ENCODE assay signal across 1 cellular context in genomic region chr3:14947105-14947885, GRCh38.
A peak's percentile ranks its signal among the peaks of the same experiment; 100 is the strongest.
TF ChIP-seq lines count a peak whose summit lies in the region.

Gene NR2C2 (plus strand): TSS chr3:14947583. CDS start chr3:15003915, 56,332 bp downstream.

TF ChIP-seq in GM12878, 131 proteins besides CTCF, POLR2A, EP300 and RAD21 (continued from another document):
- 0 out of 2 replicates have a peak, but pooled peaks have one; percentile 17 for TF ChIP-seq REST (IDR thresholded peaks at IDR 0.05; ENCODE audit: low read depth, low read length)
- TF ChIP-seq POLR2AphosphoS2 (IDR thresholded peaks at IDR 0.05; ENCODE audit: low read depth, low read length): 0 out of 2 replicates have a peak, but pooled peaks have one; percentile 34
- TF ChIP-seq STAT3 (IDR thresholded peaks at IDR 0.05; ENCODE audit: low read depth, low read length): no peak
- peak; percentile 45; the same call in 1 of the 2 replicates for TF ChIP-seq TCF12 (IDR thresholded peaks at IDR 0.05; ENCODE audit: low read depth, low read length)
- TF ChIP-seq MLLT1 (IDR thresholded peaks at IDR 0.05): peak; percentile 44; the same call in 1 of the 2 replicates
- TF ChIP-seq LARP7 (IDR thresholded peaks at IDR 0.05): peak; percentile 41; the same call in 1 of the 2 replicates
- TF ChIP-seq SP1 (IDR thresholded peaks at IDR 0.05; ENCODE audit: low read depth, low read length): no peak
- TF ChIP-seq YY1 (IDR thresholded peaks at IDR 0.05; ENCODE audit: low read depth, low read length): peak; percentile 83
- no peak for TF ChIP-seq ZNF384 (IDR thresholded peaks at IDR 0.05; ENCODE audit: borderline replicate concordance, low read depth, low read length)
- peak; percentile 33; the same call in 1 of the 2 replicates for TF ChIP-seq SMARCA5 (IDR thresholded peaks at IDR 0.05)
- no peak for TF ChIP-seq MEF2A (IDR thresholded peaks at IDR 0.05; ENCODE audit: insufficient read depth, low read depth, low read length)
- peak; percentile 40; the same call in 1 of the 2 replicates for TF ChIP-seq GABPA (IDR thresholded peaks at IDR 0.05; ENCODE audit: low read depth)
- TF ChIP-seq, protein P1, sequence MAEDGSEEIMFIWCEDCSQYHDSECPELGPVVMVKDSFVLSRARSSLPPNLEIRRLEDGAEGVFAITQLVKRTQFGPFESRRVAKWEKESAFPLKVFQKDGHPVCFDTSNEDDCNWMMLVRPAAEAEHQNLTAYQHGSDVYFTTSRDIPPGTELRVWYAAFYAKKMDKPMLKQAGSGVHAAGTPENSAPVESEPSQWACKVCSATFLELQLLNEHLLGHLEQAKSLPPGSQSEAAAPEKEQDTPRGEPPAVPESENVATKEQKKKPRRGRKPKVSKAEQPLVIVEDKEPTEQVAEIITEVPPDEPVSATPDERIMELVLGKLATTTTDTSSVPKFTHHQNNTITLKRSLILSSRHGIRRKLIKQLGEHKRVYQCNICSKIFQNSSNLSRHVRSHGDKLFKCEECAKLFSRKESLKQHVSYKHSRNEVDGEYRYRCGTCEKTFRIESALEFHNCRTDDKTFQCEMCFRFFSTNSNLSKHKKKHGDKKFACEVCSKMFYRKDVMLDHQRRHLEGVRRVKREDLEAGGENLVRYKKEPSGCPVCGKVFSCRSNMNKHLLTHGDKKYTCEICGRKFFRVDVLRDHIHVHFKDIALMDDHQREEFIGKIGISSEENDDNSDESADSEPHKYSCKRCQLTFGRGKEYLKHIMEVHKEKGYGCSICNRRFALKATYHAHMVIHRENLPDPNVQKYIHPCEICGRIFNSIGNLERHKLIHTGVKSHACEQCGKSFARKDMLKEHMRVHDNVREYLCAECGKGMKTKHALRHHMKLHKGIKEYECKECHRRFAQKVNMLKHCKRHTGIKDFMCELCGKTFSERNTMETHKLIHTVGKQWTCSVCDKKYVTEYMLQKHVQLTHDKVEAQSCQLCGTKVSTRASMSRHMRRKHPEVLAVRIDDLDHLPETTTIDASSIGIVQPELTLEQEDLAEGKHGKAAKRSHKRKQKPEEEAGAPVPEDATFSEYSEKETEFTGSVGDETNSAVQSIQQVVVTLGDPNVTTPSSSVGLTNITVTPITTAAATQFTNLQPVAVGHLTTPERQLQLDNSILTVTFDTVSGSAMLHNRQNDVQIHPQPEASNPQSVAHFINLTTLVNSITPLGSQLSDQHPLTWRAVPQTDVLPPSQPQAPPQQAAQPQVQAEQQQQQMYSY (CRISPR knock-in tag; IDR thresholded peaks at IDR 0.05): no peak
- peak; percentile 92; the same call in 1 of the 2 replicates for TF ChIP-seq RB1 (IDR thresholded peaks at IDR 0.05; ENCODE audit: borderline replicate concordance)
- TF ChIP-seq, protein P2, sequence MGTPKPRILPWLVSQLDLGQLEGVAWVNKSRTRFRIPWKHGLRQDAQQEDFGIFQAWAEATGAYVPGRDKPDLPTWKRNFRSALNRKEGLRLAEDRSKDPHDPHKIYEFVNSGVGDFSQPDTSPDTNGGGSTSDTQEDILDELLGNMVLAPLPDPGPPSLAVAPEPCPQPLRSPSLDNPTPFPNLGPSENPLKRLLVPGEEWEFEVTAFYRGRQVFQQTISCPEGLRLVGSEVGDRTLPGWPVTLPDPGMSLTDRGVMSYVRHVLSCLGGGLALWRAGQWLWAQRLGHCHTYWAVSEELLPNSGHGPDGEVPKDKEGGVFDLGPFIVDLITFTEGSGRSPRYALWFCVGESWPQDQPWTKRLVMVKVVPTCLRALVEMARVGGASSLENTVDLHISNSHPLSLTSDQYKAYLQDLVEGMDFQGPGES (IDR thresholded peaks at IDR 0.05): 0 out of 2 replicates have a peak, but pooled peaks have one; percentile 41
- TF ChIP-seq POU2F2 (IDR thresholded peaks at IDR 0.05; ENCODE audit: borderline replicate concordance, low read depth, low read length): peak; percentile 76; the same call in 1 of the 3 replicates
- peak; percentile 30; the same call in 1 of the 2 replicates for TF ChIP-seq CHD2 (IDR thresholded peaks at IDR 0.05; ENCODE audit: borderline replicate concordance, low read depth, low read length)
- 0 out of 2 replicates have a peak, but pooled peaks have one; percentile 16 for TF ChIP-seq CBX5 (IDR thresholded peaks at IDR 0.05; ENCODE audit: low read depth)
- TF ChIP-seq BACH1 (IDR thresholded peaks at IDR 0.05; ENCODE audit: borderline replicate concordance): peak; percentile 90
- TF ChIP-seq MXI1 (IDR thresholded peaks at IDR 0.05; ENCODE audit: low read depth, low read length): 0 out of 2 replicates have a peak, but pooled peaks have one; percentile 11
- no peak for TF ChIP-seq EED (IDR thresholded peaks at IDR 0.05; ENCODE audit: low read depth)
- 0 out of 2 replicates have a peak, but pooled peaks have one; percentile 10 for TF ChIP-seq NRF1 (conservative IDR thresholded peaks at IDR 0.05; ENCODE audit: low read depth, low read length)
- TF ChIP-seq, protein P3, sequence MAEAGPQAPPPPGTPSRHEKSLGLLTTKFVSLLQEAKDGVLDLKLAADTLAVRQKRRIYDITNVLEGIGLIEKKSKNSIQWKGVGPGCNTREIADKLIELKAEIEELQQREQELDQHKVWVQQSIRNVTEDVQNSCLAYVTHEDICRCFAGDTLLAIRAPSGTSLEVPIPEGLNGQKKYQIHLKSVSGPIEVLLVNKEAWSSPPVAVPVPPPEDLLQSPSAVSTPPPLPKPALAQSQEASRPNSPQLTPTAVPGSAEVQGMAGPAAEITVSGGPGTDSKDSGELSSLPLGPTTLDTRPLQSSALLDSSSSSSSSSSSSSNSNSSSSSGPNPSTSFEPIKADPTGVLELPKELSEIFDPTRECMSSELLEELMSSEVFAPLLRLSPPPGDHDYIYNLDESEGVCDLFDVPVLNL (IDR thresholded peaks at IDR 0.05; ENCODE audit: low read depth, low read length): no peak
- TF ChIP-seq HDAC2 (IDR thresholded peaks at IDR 0.05): no peak
- TF ChIP-seq TCF7 (IDR thresholded peaks at IDR 0.05; ENCODE audit: borderline replicate concordance): no peak
- TF ChIP-seq ZNF207 (IDR thresholded peaks at IDR 0.05; ENCODE audit: borderline replicate concordance): peak; percentile 22; the same call in 1 of the 2 replicates
- peak; percentile 37; the same call in 1 of the 2 replicates for TF ChIP-seq CREM (IDR thresholded peaks at IDR 0.05; ENCODE audit: low read depth)
- TF ChIP-seq KDM1A (IDR thresholded peaks at IDR 0.05; ENCODE audit: borderline replicate concordance): no peak
- TF ChIP-seq NR2F1 (conservative IDR thresholded peaks at IDR 0.05): peak; percentile 100
- TF ChIP-seq NBN (IDR thresholded peaks at IDR 0.05): 0 out of 2 replicates have a peak, but pooled peaks have one; percentile 37
- peak; percentile 27 to 74; a peak in 3 of 4 replicates for TF ChIP-seq BHLHE40 (IDR thresholded peaks at IDR 0.05; ENCODE audit: borderline replicate concordance in 1 of 2, low read depth in 2 of 2, low read length in 1 of 2)
- TF ChIP-seq BCL3 (IDR thresholded peaks at IDR 0.05; ENCODE audit: borderline replicate concordance, insufficient read depth, low read depth, low read length, poor library complexity, severe bottlenecking): peak; percentile 25
- TF ChIP-seq RUNX3 (IDR thresholded peaks at IDR 0.05; ENCODE audit: low read length): peak; percentile 38; the same call in 1 of the 2 replicates
- peak; percentile 77; the same call in 1 of the 2 replicates for TF ChIP-seq TAF1 (IDR thresholded peaks at IDR 0.05; ENCODE audit: borderline replicate concordance, low read depth, low read length)
- TF ChIP-seq PML (IDR thresholded peaks at IDR 0.05; ENCODE audit: low read length): peak; percentile 79
- TF ChIP-seq CREB1 (IDR thresholded peaks at IDR 0.05; ENCODE audit: low read depth): peak; percentile 66
- TF ChIP-seq DPF2 (IDR thresholded peaks at IDR 0.05): peak; percentile 65; the same call in 1 of the 2 replicates
- TF ChIP-seq POLR2AphosphoS5 (IDR thresholded peaks at IDR 0.05; ENCODE audit: low read length): peak; percentile 80
- TF ChIP-seq IKZF1 (conservative IDR thresholded peaks at IDR 0.05): peak; percentile 74
- peak; percentile 50 for TF ChIP-seq HCFC1 (IDR thresholded peaks at IDR 0.05; ENCODE audit: low read length)
- no peak for TF ChIP-seq BMI1 (IDR thresholded peaks at IDR 0.05; ENCODE audit: borderline replicate concordance)
- TF ChIP-seq, protein P4, sequence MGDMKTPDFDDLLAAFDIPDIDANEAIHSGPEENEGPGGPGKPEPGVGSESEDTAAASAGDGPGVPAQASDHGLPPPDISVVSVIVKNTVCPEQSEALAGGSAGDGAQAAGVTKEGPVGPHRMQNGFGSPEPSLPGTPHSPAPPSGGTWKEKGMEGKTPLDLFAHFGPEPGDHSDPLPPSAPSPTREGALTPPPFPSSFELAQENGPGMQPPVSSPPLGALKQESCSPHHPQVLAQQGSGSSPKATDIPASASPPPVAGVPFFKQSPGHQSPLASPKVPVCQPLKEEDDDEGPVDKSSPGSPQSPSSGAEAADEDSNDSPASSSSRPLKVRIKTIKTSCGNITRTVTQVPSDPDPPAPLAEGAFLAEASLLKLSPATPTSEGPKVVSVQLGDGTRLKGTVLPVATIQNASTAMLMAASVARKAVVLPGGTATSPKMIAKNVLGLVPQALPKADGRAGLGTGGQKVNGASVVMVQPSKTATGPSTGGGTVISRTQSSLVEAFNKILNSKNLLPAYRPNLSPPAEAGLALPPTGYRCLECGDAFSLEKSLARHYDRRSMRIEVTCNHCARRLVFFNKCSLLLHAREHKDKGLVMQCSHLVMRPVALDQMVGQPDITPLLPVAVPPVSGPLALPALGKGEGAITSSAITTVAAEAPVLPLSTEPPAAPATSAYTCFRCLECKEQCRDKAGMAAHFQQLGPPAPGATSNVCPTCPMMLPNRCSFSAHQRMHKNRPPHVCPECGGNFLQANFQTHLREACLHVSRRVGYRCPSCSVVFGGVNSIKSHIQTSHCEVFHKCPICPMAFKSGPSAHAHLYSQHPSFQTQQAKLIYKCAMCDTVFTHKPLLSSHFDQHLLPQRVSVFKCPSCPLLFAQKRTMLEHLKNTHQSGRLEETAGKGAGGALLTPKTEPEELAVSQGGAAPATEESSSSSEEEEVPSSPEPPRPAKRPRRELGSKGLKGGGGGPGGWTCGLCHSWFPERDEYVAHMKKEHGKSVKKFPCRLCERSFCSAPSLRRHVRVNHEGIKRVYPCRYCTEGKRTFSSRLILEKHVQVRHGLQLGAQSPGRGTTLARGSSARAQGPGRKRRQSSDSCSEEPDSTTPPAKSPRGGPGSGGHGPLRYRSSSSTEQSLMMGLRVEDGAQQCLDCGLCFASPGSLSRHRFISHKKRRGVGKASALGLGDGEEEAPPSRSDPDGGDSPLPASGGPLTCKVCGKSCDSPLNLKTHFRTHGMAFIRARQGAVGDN (IDR thresholded peaks at IDR 0.05): peak; percentile 70
- TF ChIP-seq GATAD2B (conservative IDR thresholded peaks at IDR 0.05; ENCODE audit: low read depth): peak; percentile 77
- TF ChIP-seq NR2C1 (IDR thresholded peaks at IDR 0.05): peak; percentile 97
- TF ChIP-seq PAX5 (IDR thresholded peaks at IDR 0.05; ENCODE audit: borderline replicate concordance, low read depth, low read length): peak; percentile 41; the same call in 1 of the 2 replicates
- TF ChIP-seq TCF3 (IDR thresholded peaks at IDR 0.05; ENCODE audit: borderline replicate concordance, insufficient read depth, low read depth, low read length): 0 out of 2 replicates have a peak, but pooled peaks have one; percentile 45
- TF ChIP-seq SIN3A (IDR thresholded peaks at IDR 0.05; ENCODE audit: low read depth, low read length): peak; percentile 27; the same call in 1 of the 2 replicates
TF ChIP-seq in GM12878: peak in this region for 38.
